ENCODE assay signal across 9 cellular contexts in genomic region chr10:3091346-3091787, GRCh38. TPM values are rescaled to one million over a fixed set of nuclear protein-coding genes. Genes with fewer than 3 reads are reported as not detected.
DNase-seq lines count a peak whose midpoint lies in the region; ATAC-seq lines count a peak whose summit lies in the region.
"Had no signal": no experiment of that assay in that cellular context is flagged by ENCODE, and none has a peak within 500 bp of the region (broad histone marks: within the 10 kb centered on the region; RNA-seq: fewer than 3 reads in every experiment).

No MANE protein-coding gene starts in this region.

- no peak for ATAC-seq in HG03469 (IDR thresholded peaks at IDR 0.05; ENCODE audit: unreplicated experiment)

- DNase-seq in GM03348 (ENCODE audit: low spot score) = peak; percentile 65
- DNase-seq in RPMI7951 (ENCODE audit: low read depth) = peak; percentile 75
- DNase-seq in dermis blood vessel endothelial cell = peak; percentile 83
- DNase-seq in pulmonary artery endothelial cell (ENCODE audit: low read depth, low spot score) = peak; percentile 63
- DNase-seq in T1000 (lab: John Stamatoyannopoulos, UW) = no peak
- DNase-seq in ecto neural progenitor cell (ENCODE audit: low spot score) = no peak
- DNase-seq in NCI-H1092 (lab: John Stamatoyannopoulos, UW) = no peak
- DNase-seq: SHP77 treated with DMSO at 0.1 percent for 48 hours had no signal

RNA-seq across cellular contexts. Expression of gene PFKP, which starts 24.0 kb away (rescaled TPM):
- 268 TPM in 2 replicates for total RNA-seq in RPMI7951 (2014; rRNA removed; shearing (Covaris generic))
- total RNA-seq in dermis blood vessel endothelial cell = 228 and 372 TPM in 2 replicates
- 471 and 513 TPM in 2 replicates for total RNA-seq in pulmonary artery endothelial cell

Comparison
In these comparisons a context has a peak if more than half of its experiments do, and no peak if none do; other contexts are left out.
1. DNase-seq: peak in GM03348 (single experiment), RPMI7951 (single experiment), dermis blood vessel endothelial cell (single experiment) and pulmonary artery endothelial cell (single experiment); none in T1000 (single experiment), ecto neural progenitor cell (single experiment) and NCI-H1092 (single experiment).